In the genomic region with DNA sequence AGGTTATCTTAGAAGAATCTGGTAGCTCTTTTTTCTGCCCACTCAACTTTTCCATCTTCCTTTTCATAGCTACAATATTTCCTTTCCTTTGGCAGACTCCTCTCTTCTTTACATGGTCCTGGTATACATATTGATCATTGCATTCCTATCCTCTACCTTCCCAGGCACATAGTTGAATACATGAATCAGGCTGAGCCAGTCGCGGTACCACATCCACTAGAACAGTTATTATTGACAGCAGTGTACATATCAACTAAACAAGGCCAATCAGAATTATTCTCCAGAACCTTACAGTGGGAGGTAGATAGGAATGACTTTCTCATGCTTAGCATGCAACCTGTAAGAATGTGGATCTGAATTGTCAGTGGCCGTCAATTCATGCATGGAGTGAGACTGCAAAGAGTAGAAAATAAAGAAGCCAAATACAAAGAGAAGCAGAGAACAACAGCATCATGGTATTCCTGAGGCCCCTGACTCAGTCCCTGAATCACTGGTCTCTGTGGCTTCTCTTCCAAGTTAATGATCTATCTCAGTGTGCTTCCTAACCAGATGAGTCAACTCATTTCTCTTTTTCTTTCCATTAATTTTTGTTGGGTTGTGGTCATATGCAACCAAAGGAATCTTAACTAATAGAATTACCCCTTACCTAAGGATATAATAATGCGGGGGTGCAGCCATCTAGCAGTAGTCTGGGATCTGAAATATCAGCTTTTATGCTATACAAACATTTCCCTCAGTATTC, we compare ENCODE assay signal across 13 cellular contexts.
A peak's percentile ranks its signal among the peaks of the same experiment; 100 is the strongest.
DNase-seq lines count a peak whose midpoint lies in the region; ATAC-seq lines count a peak whose summit lies in the region.
"Had no signal": no experiment of that assay in that cellular context is flagged by ENCODE, and none has a peak within 500 bp of the region (broad histone marks: within the 10 kb centered on the region; RNA-seq: fewer than 3 reads in every experiment).

No MANE protein-coding gene starts in this region.

- no peak overlapping the region for H3K27ac ChIP-seq in CD8-positive, alpha-beta memory T cell (ENCODE audit: low read depth, low read length)

- H3K9me3 Mint-ChIP-seq in activated T-helper 17 cell treated with anti-CD3 and anti-CD28 coated beads, Interleukin-2, amount 50 U/mL, for 72 hours: no peaks in the 10 kb centered on the region
- no peaks in the 10 kb centered on the region for H3K9me3 Mint-ChIP-seq in CD8-positive, alpha-beta memory T cell
- H3K9me3 Mint-ChIP-seq: activated CD4-positive, alpha-beta T cell treated with anti-CD3 and anti-CD28 coated beads, Interleukin-2, amount 10 ng/mL, durations not matched to agents 7 days and 5 days; activated naive CD4-positive, alpha-beta T cell treated with anti-CD3 and anti-CD28 coated beads, Interleukin-2, amount 10 ng/mL, durations not matched to agents 7 days and 5 days had no signal

- H3K4me1 ChIP-seq in CD8-positive, alpha-beta memory T cell (ENCODE audit: insufficient read depth, low read length): no peaks in the 10 kb centered on the region

- no peak overlapping the region for H3K4me3 Mint-ChIP-seq in activated T-helper 17 cell treated with anti-CD3 and anti-CD28 coated beads, Interleukin-2, amount 50 U/mL, for 72 hours
- H3K4me3 Mint-ChIP-seq in CD8-positive, alpha-beta memory T cell: no peak overlapping the region
- H3K4me3 Mint-ChIP-seq: activated CD4-positive, alpha-beta T cell treated with anti-CD3 and anti-CD28 coated beads, Interleukin-2, amount 10 ng/mL, durations not matched to agents 7 days and 5 days; activated naive CD4-positive, alpha-beta T cell treated with anti-CD3 and anti-CD28 coated beads, Interleukin-2, amount 10 ng/mL, durations not matched to agents 7 days and 5 days; CD4-positive, CD25-positive, alpha-beta regulatory T cell; naive thymus-derived CD4-positive, alpha-beta T cell had no signal

- H3K4me1 Mint-ChIP-seq in activated T-helper 17 cell treated with anti-CD3 and anti-CD28 coated beads, Interleukin-2, amount 50 U/mL, for 72 hours: no peaks in the 10 kb centered on the region
- no peaks in the 10 kb centered on the region for H3K4me1 Mint-ChIP-seq in CD8-positive, alpha-beta memory T cell
- H3K4me1 Mint-ChIP-seq: activated naive CD4-positive, alpha-beta T cell treated with anti-CD3 and anti-CD28 coated beads, Interleukin-2, amount 10 ng/mL, durations not matched to agents 7 days and 5 days; CD4-positive, CD25-positive, alpha-beta regulatory T cell; naive thymus-derived CD4-positive, alpha-beta T cell had no signal

- no peaks in the 10 kb centered on the region for H3K9me3 ChIP-seq in CD8-positive, alpha-beta memory T cell (ENCODE audit: low read length)

- H3K27me3 Mint-ChIP-seq in activated T-helper 17 cell treated with anti-CD3 and anti-CD28 coated beads, Interleukin-2, amount 50 U/mL, for 72 hours: peaks cover 9% of the 10 kb centered on the region
- no peaks in the 10 kb centered on the region for H3K27me3 Mint-ChIP-seq in CD8-positive, alpha-beta memory T cell
- H3K27me3 Mint-ChIP-seq: activated naive CD4-positive, alpha-beta T cell treated with anti-CD3 and anti-CD28 coated beads, Interleukin-2, amount 10 ng/mL, durations not matched to agents 7 days and 5 days; CD4-positive, CD25-positive, alpha-beta regulatory T cell had no signal

- DNase-seq in AG20443 (ENCODE audit: low spot score): peak; percentile 79
- peak; percentile 94 for DNase-seq in iris pigment epithelial cell (ENCODE audit: low read depth)
- DNase-seq in CD8-positive, alpha-beta memory T cell: no peak
- no peak for DNase-seq in D341Med (ENCODE audit: low spot score)
- DNase-seq in KBM-7: no peak
- DNase-seq: activated CD4-positive, alpha-beta T cell treated with anti-CD3 and anti-CD28 coated beads, Interleukin-2, amount 10 ng/mL, durations not matched to agents 7 days and 5 days; activated naive CD4-positive, alpha-beta T cell treated with anti-CD3 and anti-CD28 coated beads, Interleukin-2, amount 10 ng/mL, durations not matched to agents 7 days and 5 days; CD4-positive, CD25-positive, alpha-beta regulatory T cell; naive thymus-derived CD4-positive, alpha-beta T cell; stimulated activated CD4-positive, alpha-beta T cell treated with anti-CD3 and anti-CD28 coated beads, Interleukin-12 subunit alpha, Interleukin-12 subunit beta, amount 100 ng/mL, for 4 hours had no signal

- CTCF ChIA-PET in CD8-positive, alpha-beta memory T cell (lab: Charles Lee): no interaction called here

- H3K27ac Mint-ChIP-seq in activated T-helper 17 cell treated with anti-CD3 and anti-CD28 coated beads, Interleukin-2, amount 50 U/mL, for 72 hours: no peak overlapping the region
- no peak overlapping the region for H3K27ac Mint-ChIP-seq in CD8-positive, alpha-beta memory T cell
- H3K27ac Mint-ChIP-seq: activated CD4-positive, alpha-beta T cell treated with anti-CD3 and anti-CD28 coated beads, Interleukin-2, amount 10 ng/mL, durations not matched to agents 7 days and 5 days; activated naive CD4-positive, alpha-beta T cell treated with anti-CD3 and anti-CD28 coated beads, Interleukin-2, amount 10 ng/mL, durations not matched to agents 7 days and 5 days; CD4-positive, CD25-positive, alpha-beta regulatory T cell; naive thymus-derived CD4-positive, alpha-beta T cell had no signal

- H3K27me3 ChIP-seq in CD8-positive, alpha-beta memory T cell (ENCODE audit: insufficient read depth, low read length, poor library complexity, severe bottlenecking): no peaks in the 10 kb centered on the region

- no peaks in the 10 kb centered on the region for H3K36me3 ChIP-seq in CD8-positive, alpha-beta memory T cell (ENCODE audit: insufficient read depth, low read length)

- POLR2A ChIA-PET in CD8-positive, alpha-beta memory T cell (lab: Charles Lee): no interaction called here

- H3K36me3 Mint-ChIP-seq in activated T-helper 17 cell treated with anti-CD3 and anti-CD28 coated beads, Interleukin-2, amount 50 U/mL, for 72 hours (ENCODE audit: low read depth): no peaks in the 10 kb centered on the region
- no peaks in the 10 kb centered on the region for H3K36me3 Mint-ChIP-seq in CD8-positive, alpha-beta memory T cell
- H3K36me3 Mint-ChIP-seq: activated naive CD4-positive, alpha-beta T cell treated with anti-CD3 and anti-CD28 coated beads, Interleukin-2, amount 10 ng/mL, durations not matched to agents 7 days and 5 days; CD4-positive, CD25-positive, alpha-beta regulatory T cell; naive thymus-derived CD4-positive, alpha-beta T cell had no signal

- in situ Hi-C loops in KBM-7 (cut with MboI; ENCODE audit: low pct_unique_long_range_greater_than_20kb, low sequenced_read_pairs): no loop called here

- ATAC-seq in HG03378 (IDR thresholded peaks at IDR 0.05; ENCODE audit: unreplicated experiment) (peak; percentile 53), HG02981 (IDR thresholded peaks at IDR 0.05; ENCODE audit: unreplicated experiment) (no peak)
- peak; percentile 34 for ATAC-seq in activated T-helper 17 cell treated with anti-CD3 and anti-CD28 coated beads, Interleukin-2, amount 50 U/mL, for 72 hours (replicated peaks)
- ATAC-seq: naive thymus-derived CD4-positive, alpha-beta T cell had no signal

- H3K4me3 ChIP-seq in CD8-positive, alpha-beta memory T cell (ENCODE audit: low read length): no peak overlapping the region

Comparison
In these comparisons a context has a peak if more than half of its experiments do, and no peak if none do; other contexts are left out.
1. DNase-seq: peak in AG20443 (single experiment) and iris pigment epithelial cell (single experiment); none in CD8-positive, alpha-beta memory T cell (0 of 5), D341Med (single experiment) and KBM-7 (single experiment).